ENCODE assay signal across 17 cellular contexts in the genomic region with DNA sequence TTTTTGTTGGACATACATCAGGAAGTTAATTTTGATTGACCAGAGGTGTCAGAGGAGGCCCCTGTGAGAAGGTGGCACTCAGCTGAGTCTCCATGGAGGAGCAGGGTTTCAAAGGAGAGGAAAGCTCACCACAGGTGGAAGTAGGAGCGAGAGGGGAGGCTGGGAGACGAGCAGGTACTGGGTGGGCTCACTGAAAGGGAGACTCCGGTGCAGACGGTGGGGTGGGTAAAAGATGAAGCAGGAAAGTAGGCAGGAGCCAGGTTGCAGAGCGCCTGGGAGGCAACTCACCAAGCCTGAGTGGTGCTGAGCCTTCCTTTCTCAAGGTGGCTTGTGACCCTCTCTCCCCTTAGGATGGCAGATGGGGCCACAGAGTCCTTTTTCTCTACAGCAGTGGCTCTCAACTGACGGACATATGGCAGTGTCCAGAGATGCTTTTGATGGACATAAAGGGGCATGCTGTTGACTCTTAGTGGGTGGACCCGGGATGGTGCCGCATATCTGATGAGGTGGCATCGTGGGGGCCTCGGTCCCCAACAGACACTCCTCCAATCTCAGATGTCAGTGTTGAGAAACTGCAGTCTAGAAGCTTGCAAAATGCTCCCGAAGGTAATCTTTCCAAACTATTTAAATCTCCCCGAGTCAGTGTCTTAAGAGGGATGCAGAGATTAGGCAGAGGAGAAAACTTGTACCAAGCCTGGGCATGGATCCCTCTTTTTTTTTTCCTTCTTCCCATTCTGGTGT.
"Had no signal": no experiment of that assay in that cellular context is flagged by ENCODE, and none has a peak within 500 bp of the region (broad histone marks: within the 10 kb centered on the region; RNA-seq: fewer than 3 reads in every experiment).

No MANE protein-coding gene starts in this region.

- H3K9me3 Mint-ChIP-seq: activated CD8-positive, alpha-beta T cell treated with anti-CD3 and anti-CD28 coated beads for 36 hours; activated T-helper 1 cell treated with anti-CD3 and anti-CD28 coated beads, Interleukin-12 subunit alpha, Interleukin-12 subunit beta, Interleukin-2, Interleukin-4 antibody, amounts not matched to agents 30 ng/mL and 10 ng/mL and 1 ng/mL, durations not matched to agents 14 hours and 24 hours and 36 hours; naive thymus-derived CD8-positive, alpha-beta T cell; WTC11 had no signal

- H3K4me3 Mint-ChIP-seq: activated CD8-positive, alpha-beta T cell treated with anti-CD3 and anti-CD28 coated beads for 36 hours; activated naive CD4-positive, alpha-beta T cell treated with anti-CD3 and anti-CD28 coated beads for 36 hours; activated T-helper 1 cell treated with anti-CD3 and anti-CD28 coated beads, Interleukin-12 subunit alpha, Interleukin-12 subunit beta, Interleukin-2, Interleukin-4 antibody, amounts not matched to agents 30 ng/mL and 10 ng/mL and 1 ng/mL, durations not matched to agents 14 hours and 24 hours and 36 hours; naive thymus-derived CD8-positive, alpha-beta T cell; WTC11 had no signal

- H3K27ac ChIP-seq: esophagus muscularis mucosa, pancreas, SK-N-MC had no signal

- H3K4me1 Mint-ChIP-seq: WTC11 had no signal

- DNase-seq: activated CD4-positive, alpha-beta T cell treated with anti-CD3 and anti-CD28 coated beads for 4 hours; activated CD8-positive, alpha-beta T cell treated with anti-CD3 and anti-CD28 coated beads for 36 hours; activated naive CD4-positive, alpha-beta T cell treated with anti-CD3 and anti-CD28 coated beads for 36 hours; cortex of kidney; mesendoderm; naive thymus-derived CD8-positive, alpha-beta T cell; retina; SHP77; stimulated activated CD4-positive, alpha-beta T cell treated with anti-CD3 and anti-CD28 coated beads, Interleukin-2, amount 100 ng/mL, for 24 hours; stimulated activated naive CD8-positive, alpha-beta T cell treated with anti-CD3 and anti-CD28 coated beads, Interleukin-15, Interleukin-2, amounts not matched to agents 100 U/mL and 50 U/mL, for 24 hours; trophoblast cell had no signal

- H3K4me3 ChIP-seq: ascending aorta, esophagus muscularis mucosa, pancreas, SK-N-MC had no signal

- H3K4me1 ChIP-seq: pancreas had no signal

- H3K27ac Mint-ChIP-seq: activated CD8-positive, alpha-beta T cell treated with anti-CD3 and anti-CD28 coated beads for 36 hours; activated naive CD4-positive, alpha-beta T cell treated with anti-CD3 and anti-CD28 coated beads for 36 hours; activated T-helper 1 cell treated with anti-CD3 and anti-CD28 coated beads, Interleukin-12 subunit alpha, Interleukin-12 subunit beta, Interleukin-2, Interleukin-4 antibody, amounts not matched to agents 30 ng/mL and 10 ng/mL and 1 ng/mL, durations not matched to agents 14 hours and 24 hours and 36 hours; WTC11 had no signal

- H3K27me3 Mint-ChIP-seq: activated CD8-positive, alpha-beta T cell treated with anti-CD3 and anti-CD28 coated beads for 36 hours; naive thymus-derived CD8-positive, alpha-beta T cell had no signal

- H3K27me3 ChIP-seq: ascending aorta, esophagus muscularis mucosa, pancreas had no signal

- ATAC-seq: activated CD8-positive, alpha-beta T cell treated with anti-CD3 and anti-CD28 coated beads for 36 hours; naive thymus-derived CD8-positive, alpha-beta T cell; pancreas; stimulated activated naive CD8-positive, alpha-beta T cell treated with anti-CD3 and anti-CD28 coated beads, Interleukin-15, Interleukin-2, amounts not matched to agents 100 U/mL and 50 U/mL, for 24 hours; WTC11 had no signal

- H3K9me3 ChIP-seq: ascending aorta, esophagus muscularis mucosa, pancreas had no signal
